In the genomic region with DNA sequence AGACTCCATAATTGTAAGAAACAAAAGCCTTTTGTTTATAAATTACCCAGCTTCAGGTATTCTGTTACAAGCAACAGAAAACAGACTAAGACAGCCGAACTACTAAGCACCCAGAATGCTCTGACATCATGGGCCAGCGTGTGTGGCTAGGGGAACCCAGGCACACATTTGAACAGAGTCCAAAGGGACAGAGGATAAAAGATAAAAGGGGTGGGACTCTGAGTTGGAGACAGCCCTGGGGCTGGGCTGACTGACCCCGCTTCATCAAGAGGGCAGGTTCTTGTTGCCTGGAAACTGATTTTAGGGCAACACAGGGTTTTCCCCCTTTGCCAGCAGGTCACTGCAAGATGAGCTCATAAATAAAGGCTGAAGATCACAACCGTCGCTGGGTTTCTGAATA, we compare ENCODE assay signal across 10 cellular contexts. TPM values are rescaled to one million over a fixed set of nuclear protein-coding genes. Genes with fewer than 3 reads are reported as not detected.
"Had no signal": no experiment of that assay in that cellular context is flagged by ENCODE, and none has a peak within 500 bp of the region (broad histone marks: within the 10 kb centered on the region; RNA-seq: fewer than 3 reads in every experiment).

No MANE protein-coding gene starts in this region.

- H2AFZ ChIP-seq: GM23338 had no signal

- DNase-seq: H9, HCEC 1CT, HFFc6, KBM-7 had no signal

- H3K27me3 Mint-ChIP-seq: IgD-negative memory B cell had no signal

- H3K4me2 ChIP-seq: GM23338 had no signal

- H3K27ac Mint-ChIP-seq: GM23338, H9, HFFc6 had no signal

- H3K4me3 Mint-ChIP-seq: GM23338, H9, HFFc6, IgD-negative memory B cell had no signal

- FAIRE-seq: H1, H54, HTR-8/SVneo had no signal

- ATAC-seq: GM23338 had no signal

- H3K4me3 ChIP-seq: GM23338 had no signal

- H3K4me1 Mint-ChIP-seq: GM23338, H9, IgD-negative memory B cell had no signal

RNA-seq across cellular contexts. Expression of gene ZNF287, which starts 30.5 kb away (rescaled TPM):
- total RNA-seq: HT-29 had no signal
